13 cellular contexts compared by ENCODE assay signal in genomic region chr4:138308421-138308820, GRCh38.
DNase-seq lines count a peak whose midpoint lies in the region; ATAC-seq and TF ChIP-seq lines count a peak whose summit lies in the region.
"Had no signal": no experiment of that assay in that cellular context is flagged by ENCODE, and none has a peak within 500 bp of the region (broad histone marks: within the 10 kb centered on the region; RNA-seq: fewer than 3 reads in every experiment).

No MANE protein-coding gene starts in this region.

- H3K27me3 ChIP-seq in dorsolateral prefrontal cortex, result no peaks in the 10 kb centered on the region
- H3K27me3 ChIP-seq: neural progenitor cell had no signal

- H3K4me3 ChIP-seq in astrocyte of the cerebellum (ENCODE audit: low read depth, low read length) (no peak overlapping the region), fibroblast of the aortic adventitia (ENCODE audit: low read depth, low read length) (no peak overlapping the region), dorsolateral prefrontal cortex (no peak overlapping the region)
- H3K4me3 ChIP-seq: coronary artery, neural progenitor cell had no signal

- H3K27ac ChIP-seq in dorsolateral prefrontal cortex (peak overlapping the region in 16 of 59 donors; percentile 2 to 73 (median 38)), substantia nigra (ENCODE audit: low read depth, low read length, poor library complexity, severe bottlenecking) (no peak overlapping the region)
- H3K27ac ChIP-seq: coronary artery, neural progenitor cell had no signal

- DNase-seq in A172 (ENCODE audit: low spot score) (peak; percentile 35), HT1080 (ENCODE audit: low read depth) (peak; percentile 67), astrocyte of the cerebellum (ENCODE audit: low read depth) (peak; percentile 67), fibroblast of the aortic adventitia (ENCODE audit: low read depth) (peak; percentile 31), dorsolateral prefrontal cortex (no peak), substantia nigra (lab: John Stamatoyannopoulos, UW) (no peak)
- DNase-seq in activated CD4-positive, CD25-positive, alpha-beta regulatory T cell (lab: John Stamatoyannopoulos, UW), result no peak
- DNase-seq: Calu3, left ventricle myocardium superior, NCI-H345 had no signal

- TF ChIP-seq CTCF in astrocyte of the cerebellum (IDR thresholded peaks at IDR 0.05; ENCODE audit: low read depth, low read length, missing control alignments) (no peak), fibroblast of the aortic adventitia (IDR thresholded peaks at IDR 0.05; ENCODE audit: insufficient read depth, low read length) (no peak), dorsolateral prefrontal cortex (IDR thresholded peaks at IDR 0.05 in 54 of 56, conservative IDR thresholded peaks at IDR 0.05 in 2 of 56; ENCODE audit: low read depth in 1 of 56, partially characterized antibody in 56 of 56) (no peak)

- no peak for ATAC-seq in HG02970 (IDR thresholded peaks at IDR 0.05; ENCODE audit: low FRiP score, unreplicated experiment)
- ATAC-seq: left ventricle myocardium superior had no signal

- in situ Hi-C loops in astrocyte of the cerebellum (cut with HindIII; ENCODE audit: low sequenced_read_pairs), result no loop called here

- intact Hi-C loops in dorsolateral prefrontal cortex (cut with DNase I), result no loop called here

Comparison
In these comparisons a context has a peak if more than half of its experiments do, and no peak if none do; other contexts are left out.
1. DNase-seq: peak in A172 (single experiment), HT1080 (single experiment), astrocyte of the cerebellum (single experiment) and fibroblast of the aortic adventitia (single experiment); none in dorsolateral prefrontal cortex (0 of 10), substantia nigra (0 of 49) and activated CD4-positive, CD25-positive, alpha-beta regulatory T cell (0 of 4).